23 cellular contexts compared by ENCODE assay signal in the genomic region with DNA sequence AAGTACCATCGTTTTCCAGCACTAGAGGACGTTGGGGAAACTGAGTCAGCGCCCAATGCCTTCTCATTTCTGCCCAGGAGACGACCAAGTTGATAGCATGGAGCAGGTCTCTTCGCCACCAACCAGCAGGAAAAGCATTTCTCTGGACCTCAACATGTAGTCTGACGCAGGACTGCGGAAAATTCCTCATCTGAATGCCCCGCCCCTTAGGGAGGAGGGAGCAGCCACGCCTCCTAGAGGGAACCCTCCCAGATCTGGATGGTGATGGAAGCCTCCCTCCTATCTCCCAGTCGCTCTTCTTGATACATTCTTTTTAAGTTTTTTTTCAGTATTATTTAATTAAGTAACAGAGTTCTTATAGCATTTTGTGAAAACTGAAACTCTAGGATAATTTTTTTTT. TPM values are rescaled to one million over a fixed set of nuclear protein-coding genes. Genes with fewer than 3 reads are reported as not detected.
A peak's percentile ranks its signal among the peaks of the same experiment; 100 is the strongest.
DNase-seq lines count a peak whose midpoint lies in the region; ATAC-seq, FAIRE-seq and TF ChIP-seq lines count a peak whose summit lies in the region.
"Had no signal": no experiment of that assay in that cellular context is flagged by ENCODE, and none has a peak within 500 bp of the region (broad histone marks: within the 10 kb centered on the region; RNA-seq: fewer than 3 reads in every experiment).

No MANE protein-coding gene starts in this region.

- in situ Hi-C loops in GM23248 (cut with MboI) = no loop called here

- no peaks in the 10 kb centered on the region for H4K20me1 ChIP-seq in GM23248 (ENCODE audit: insufficient read depth)

- 54 to 55% methylated on average over 10 of the region's 10 CpGs for WGBS in GM23248 (ENCODE audit: low coverage in 1 of 2, low lambda C conversion rate in 2 of 2, missing lambda C conversion rate in 2 of 2), 2 experiments

- TF ChIP-seq CTCF in RWPE1 (conservative IDR thresholded peaks at IDR 0.05; ENCODE audit: low read depth) = no peak

- H3K9ac ChIP-seq in GM23248 = no peak overlapping the region

- H3K4me3 ChIP-seq in GM23248 = no peak overlapping the region
- H3K4me3 ChIP-seq: heart left ventricle, mucosa of descending colon, right lobe of liver had no signal

- no peak overlapping the region for H3K4me2 ChIP-seq in GM23248 (ENCODE audit: unreplicated experiment)

- no peaks in the 10 kb centered on the region for H3K4me1 ChIP-seq in GM23248 (ENCODE audit: insufficient read depth)
- H3K4me1 ChIP-seq: right lobe of liver had no signal

- no peak for ATAC-seq in HG03378 (IDR thresholded peaks at IDR 0.05; ENCODE audit: unreplicated experiment)
- ATAC-seq in GM18505 (IDR thresholded peaks at IDR 0.05; ENCODE audit: unreplicated experiment) = no peak
- no peak for ATAC-seq in HG02840 (IDR thresholded peaks at IDR 0.05; ENCODE audit: low FRiP score, unreplicated experiment)
- ATAC-seq: heart left ventricle, HepG2, mucosa of descending colon, right lobe of liver had no signal

- H3F3A ChIP-seq in GM23248 (ENCODE audit: insufficient read depth) = no peaks in the 10 kb centered on the region

- peak; percentile 56 for DNase-seq in AG20443 (ENCODE audit: low spot score)
- DNase-seq in GM23248 = peak; percentile 45
- peak; percentile 27 for DNase-seq in RWPE1 (ENCODE audit: low spot score)
- DNase-seq in frontal cortex (ENCODE audit: low spot score in 2 of 2) = no peak
- DNase-seq in AG08395 (ENCODE audit: low spot score) = no peak
- DNase-seq: activated CD4-positive, CD25-positive, alpha-beta regulatory T cell; activated naive CD4-positive, alpha-beta T cell treated with Interleukin-2 at 50 U/mL for 16 hours; C1 segment of cervical spinal cord; cortex of kidney; erythroblast; heart left ventricle; mucosa of descending colon; NCI-H1092 treated with DMSO at 0.1 percent for 48 hours; NCI-H2227 treated with DMSO at 0.1 percent for 48 hours; OCI-M1; right lobe of liver; stimulated activated CD4-positive, alpha-beta T cell treated with anti-CD3 and anti-CD28 coated beads, Interleukin-1b, Interleukin-23, amount 100 ng/mL, for 48 hours; T-helper 1 cell had no signal

- H3K36me3 ChIP-seq in GM23248 (ENCODE audit: low read depth) = no peaks in the 10 kb centered on the region
- H3K36me3 ChIP-seq: heart left ventricle, right lobe of liver had no signal

- peaks cover 38% of the 10 kb centered on the region for H3K27me3 ChIP-seq in GM23248 (replicated peaks; ENCODE audit: insufficient read depth)
- H3K27me3 ChIP-seq: right lobe of liver had no signal

- FAIRE-seq in frontal cortex (lab: Jason Lieb, UNC) = peak; percentile 19
- FAIRE-seq: HepG2 had no signal

- no peaks in the 10 kb centered on the region for H3K79me2 ChIP-seq in GM23248 (ENCODE audit: insufficient read depth)

- POLR2A ChIA-PET in RWPE1 (lab: Yijun Ruan, JAX; ENCODE audit: low non-redundant PET) = no interaction called here

- CTCF ChIA-PET in RWPE1 (lab: Yijun Ruan, JAX) = no interaction called here

- H3K27ac ChIP-seq in GM23248 (no peak overlapping the region), RWPE1 (no peak overlapping the region)
- H3K27ac ChIP-seq: heart left ventricle, right lobe of liver had no signal

- no peaks in the 10 kb centered on the region for H3K9me2 ChIP-seq in GM23248 (ENCODE audit: insufficient read depth)

- no peak overlapping the region for H2AFZ ChIP-seq in GM23248

- no peak for TF ChIP-seq POLR2A in GM18505 (IDR thresholded peaks at IDR 0.05; ENCODE audit: borderline replicate concordance, extremely low read depth, insufficient read depth, insufficient read length)

- no peaks in the 10 kb centered on the region for H3K9me3 ChIP-seq in GM23248 (ENCODE audit: low read depth)
- H3K9me3 ChIP-seq: heart left ventricle, mucosa of descending colon, right lobe of liver had no signal

RNA-seq across cellular contexts. Expression of gene MINDY4B, which starts 17.4 kb away (rescaled TPM):
- not detected in 2 replicates for total RNA-seq in GM23248 (2014; rRNA removed; shearing (Covaris generic))
- polyA plus RNA-seq in GM23248 (2016; fragmentation: Nextera tagmentation; extraction: Ambion mirVana) = not detected in 2 replicates
- under 0.01 TPM for total RNA-seq in frontal cortex
- total RNA-seq: HepG2, mucosa of descending colon, omental fat pad, right lobe of liver had no signal
- polyA plus RNA-seq: heart left ventricle, HepG2 had no signal

RNA-seq across cellular contexts. Expression of gene CLRN1, which starts 49.9 kb away (rescaled TPM):
- not detected in 2 replicates for total RNA-seq in GM23248 (2014; rRNA removed; shearing (Covaris generic))
- polyA plus RNA-seq in GM23248 (2016; fragmentation: Nextera tagmentation; extraction: Ambion mirVana) = not detected in 2 replicates
- not detected for total RNA-seq in frontal cortex
- total RNA-seq: heart left ventricle, HepG2, mucosa of descending colon, omental fat pad, right lobe of liver had no signal
- polyA plus RNA-seq: heart left ventricle, HepG2 had no signal

Comparison
In these comparisons a context has a peak if more than half of its experiments do, and no peak if none do; other contexts are left out.
1. DNase-seq: peak in AG20443 (single experiment), GM23248 (single experiment) and RWPE1 (single experiment); none in frontal cortex (0 of 2) and AG08395 (single experiment).